ENCODE assay signal across 8 cellular contexts in the genomic region with DNA sequence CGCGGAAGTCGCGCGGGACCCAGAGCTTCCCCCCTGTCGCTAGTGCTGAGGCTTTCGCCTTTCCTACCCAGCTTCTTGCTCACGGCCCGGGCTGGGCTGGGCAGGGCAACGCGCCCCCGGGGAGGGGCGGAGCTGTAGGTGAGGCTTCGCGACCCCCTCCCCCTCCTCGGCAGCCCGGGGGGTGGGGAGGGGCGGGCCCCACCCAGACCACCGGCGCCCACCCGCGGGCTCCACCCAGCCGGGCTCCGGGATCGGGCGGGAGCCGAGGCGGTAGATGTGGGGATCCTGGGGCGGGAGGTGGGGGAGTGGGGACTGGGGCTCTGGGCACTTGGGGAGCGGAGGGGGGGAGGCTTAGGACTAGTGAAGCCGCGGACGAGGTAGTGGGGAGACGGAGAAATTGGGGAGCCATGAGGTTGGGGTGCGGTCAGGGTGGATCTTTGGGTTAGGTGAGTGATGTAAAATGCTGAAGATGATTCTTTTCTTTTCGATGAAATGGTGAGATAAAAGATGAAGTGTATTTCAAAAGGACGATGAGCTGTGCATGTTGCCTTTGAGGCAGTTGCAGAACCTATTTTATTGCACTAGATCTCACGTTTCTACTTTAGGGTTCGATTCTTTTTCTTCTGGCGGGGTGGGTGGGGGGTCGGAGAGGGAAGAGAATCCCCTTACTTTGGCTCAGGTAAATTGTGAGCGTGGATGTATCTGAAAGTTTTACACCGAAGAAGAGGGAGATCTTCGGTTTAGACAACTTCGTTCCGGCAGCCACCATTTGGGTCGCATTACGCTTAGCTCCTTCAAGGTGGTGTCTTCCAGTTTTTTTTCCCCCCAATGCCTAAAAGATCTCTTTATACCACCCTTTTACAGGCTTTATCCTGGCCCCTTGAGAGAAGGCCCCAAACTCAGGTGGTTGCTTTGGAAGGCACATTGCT. TPM values are rescaled to one million over a fixed set of nuclear protein-coding genes. Genes with fewer than 3 reads are reported as not detected.
DNase-seq lines count a peak whose midpoint lies in the region; ATAC-seq, FAIRE-seq and TF ChIP-seq lines count a peak whose summit lies in the region.

No MANE protein-coding gene starts in this region.

- H3K27ac ChIP-seq in breast epithelium, result peak overlapping the region; percentile 93 to 97
- H3K27ac ChIP-seq in keratinocyte (ENCODE audit: control insufficient read depth, insufficient read depth, low read length), result peak overlapping the region; percentile 90

- H3K4me3 ChIP-seq in breast epithelium (peak overlapping the region; percentile 98 to 99 (median 98)), keratinocyte (ENCODE audit: control insufficient read depth in 2 of 3, extremely low read depth in 1 of 3, insufficient read depth in 2 of 3, low read depth in 1 of 3, low read length in 3 of 3) (peak overlapping the region; percentile 73 to 74 (median 73))

- no peaks in the 10 kb centered on the region for H3K36me3 ChIP-seq in breast epithelium
- no peaks in the 10 kb centered on the region for H3K36me3 ChIP-seq in keratinocyte (ENCODE audit: control insufficient read depth in 2 of 2, extremely low read depth in 1 of 2, insufficient read depth in 2 of 2, low read length in 2 of 2)

- H3K4me2 ChIP-seq in keratinocyte (ENCODE audit: control insufficient read depth, extremely low read depth, insufficient read depth, low read depth, low read length), result peak overlapping the region; percentile 80

- DNase-seq in NCI-H1436 (lab: John Stamatoyannopoulos, UW) (peak; percentile 74), NCI-H1436 treated with DMSO at 0.1 percent for 48 hours (lab: John Stamatoyannopoulos, UW) (no peak), NCI-H748 treated with DMSO at 0.1 percent for 48 hours (lab: John Stamatoyannopoulos, UW) (peak; percentile 61), breast epithelium (ENCODE audit: low spot score in 2 of 2) (peak; percentile 26 to 52), keratinocyte (ENCODE audit: low read depth, low spot score) (no peak), AG08395 (ENCODE audit: low spot score) (no peak)
- DNase-seq in stimulated activated CD8-positive, alpha-beta memory T cell treated with anti-CD3 and anti-CD28 coated beads, Interleukin-2, amount 100 ng/mL, for 48 hours (ENCODE audit: low read depth in 2 of 2), result peak; percentile 5 to 46

- no peaks in the 10 kb centered on the region for H4K20me1 ChIP-seq in keratinocyte (ENCODE audit: control insufficient read depth, extremely low read depth, insufficient read depth, low read length)

- peaks cover 0 to 15% of the 10 kb centered on the region in 2 donors for H3K4me1 ChIP-seq in breast epithelium
- H3K4me1 ChIP-seq in keratinocyte (ENCODE audit: control insufficient read depth, extremely low read depth, insufficient read depth, low read length), result peaks cover 37% of the 10 kb centered on the region

- H3K27me3 ChIP-seq in breast epithelium (no peaks in the 10 kb centered on the region), keratinocyte (ENCODE audit: control insufficient read depth, extremely low read depth, insufficient read depth, low read length) (no peaks in the 10 kb centered on the region)

- peak overlapping the region; percentile 76 for H2AFZ ChIP-seq in keratinocyte (ENCODE audit: control insufficient read depth, low read length)

- TF ChIP-seq POLR2A in breast epithelium (IDR thresholded peaks at IDR 0.05), result no peak

- peaks cover 52% of the 10 kb centered on the region for H3K79me2 ChIP-seq in keratinocyte (ENCODE audit: control insufficient read depth, insufficient read depth, low read length)

- intact Hi-C loops in breast epithelium (cut with DNase I; ENCODE audit: low total_unique reads), result no loop called here

- no peaks in the 10 kb centered on the region for H3K9me1 ChIP-seq in keratinocyte (ENCODE audit: control insufficient read depth, extremely low read depth, insufficient read depth, low read length)

- no peak for TF ChIP-seq CTCF in breast epithelium (IDR thresholded peaks at IDR 0.05)
- no peak for TF ChIP-seq CTCF in keratinocyte (optimal IDR thresholded peaks at IDR 0.05 in 1 of 3, IDR thresholded peaks at IDR 0.05 in 1 of 3, conservative IDR thresholded peaks at IDR 0.05 in 1 of 3; ENCODE audit: extremely low read depth in 1 of 3, insufficient read depth in 2 of 3, low read length in 3 of 3)

- H3K9me3 ChIP-seq in breast epithelium (no peaks in the 10 kb centered on the region), keratinocyte (ENCODE audit: control insufficient read depth, low read depth, low read length) (no peaks in the 10 kb centered on the region)

- H3K9ac ChIP-seq in keratinocyte (ENCODE audit: control insufficient read depth, extremely low read depth, insufficient read depth, low read length), result peak overlapping the region; percentile 97

- ATAC-seq in HG02759 (IDR thresholded peaks at IDR 0.05; ENCODE audit: unreplicated experiment), result peak; percentile 50

- FAIRE-seq in keratinocyte (lab: Jason Lieb, UNC), result no peak

- dilution Hi-C loops in keratinocyte (cut with MboI; ENCODE audit: extremely low pct_ligation_motif_present, low sequenced_read_pairs), result no loop called here

RNA-seq across cellular contexts. Expression of a gene that starts 0.6 kb away (rescaled TPM):
- total RNA-seq in breast epithelium, result 10 to 100 TPM; 47.4 to 63.4 (median 52.8) TPM
- polyA plus RNA-seq in keratinocyte, result 13.1 to 23.9 TPM (median 16.1 TPM) in 3 replicates
- polyA plus RNA-seq in keratinocyte (2011; ENCODE audit: low read depth), result 77.6 TPM
- 15.3 and 17.2 TPM in 2 replicates for polyA plus RNA-seq in keratinocyte (2011; cell fraction: cytosol; rRNA removed)
- polyA plus RNA-seq in keratinocyte (2011; cell fraction: nucleus; rRNA removed), result 43.6 and 49.0 TPM in 2 replicates
- 14.2 and 28.4 TPM in 2 replicates for polyA plus RNA-seq in keratinocyte (2012; ENCODE audit: low replicate concordance)
- polyA minus RNA-seq in keratinocyte, result 48.5 to 75.9 TPM (median 70.3 TPM) in 3 replicates
- 28.8 TPM for polyA minus RNA-seq in keratinocyte (2011; cell fraction: cytosol; rRNA and poly(A)+ RNA removed)
- 56.7 and 120 TPM in 2 replicates for polyA minus RNA-seq in keratinocyte (2011; cell fraction: nucleus; rRNA and poly(A)+ RNA removed)

RNA-seq across cellular contexts. Expression of a gene that starts 42.1 kb away (rescaled TPM):
- 10 to 100 TPM; 13.3 to 30.6 (median 19.0) TPM for total RNA-seq in breast epithelium
- polyA plus RNA-seq in keratinocyte, result 8.3 to 11.2 TPM (median 9.8 TPM) in 3 replicates
- 10.9 TPM for polyA plus RNA-seq in keratinocyte (2011; ENCODE audit: low read depth)
- 3.4 and 4.2 TPM in 2 replicates for polyA plus RNA-seq in keratinocyte (2011; cell fraction: cytosol; rRNA removed)
- 20.1 and 22.5 TPM in 2 replicates for polyA plus RNA-seq in keratinocyte (2011; cell fraction: nucleus; rRNA removed)
- polyA plus RNA-seq in keratinocyte (2012; ENCODE audit: low replicate concordance), result 5.4 and 5.7 TPM in 2 replicates
- 16.8 to 20.7 TPM (median 20.0 TPM) in 3 replicates for polyA minus RNA-seq in keratinocyte
- 9.8 TPM for polyA minus RNA-seq in keratinocyte (2011; cell fraction: cytosol; rRNA and poly(A)+ RNA removed)
- polyA minus RNA-seq in keratinocyte (2011; cell fraction: nucleus; rRNA and poly(A)+ RNA removed), result 9.2 and 9.7 TPM in 2 replicates

Comparison
In these comparisons a context has a peak if more than half of its experiments do, and no peak if none do; other contexts are left out.
1. DNase-seq: peak in NCI-H1436 (single experiment), NCI-H748 treated with DMSO at 0.1 percent for 48 hours (single experiment), breast epithelium (2 of 2) and stimulated activated CD8-positive, alpha-beta memory T cell treated with anti-CD3 and anti-CD28 coated beads, Interleukin-2, amount 100 ng/mL, for 48 hours (2 of 2); none in NCI-H1436 treated with DMSO at 0.1 percent for 48 hours (single experiment), keratinocyte (single experiment) and AG08395 (single experiment).